Comparison of ENCODE assay signal across 15 cellular contexts in genomic region chr6:116220172-116220571, GRCh38. TPM values are rescaled to one million over a fixed set of nuclear protein-coding genes. Genes with fewer than 3 reads are reported as not detected.
A peak's percentile ranks its signal among the peaks of the same experiment; 100 is the strongest.
DNase-seq lines count a peak whose midpoint lies in the region; ATAC-seq and TF ChIP-seq lines count a peak whose summit lies in the region.
"Had no signal": no experiment of that assay in that cellular context is flagged by ENCODE, and none has a peak within 500 bp of the region (broad histone marks: within the 10 kb centered on the region; RNA-seq: fewer than 3 reads in every experiment).

No MANE protein-coding gene starts in this region.

- no peaks in the 10 kb centered on the region for H3K4me1 ChIP-seq in lower lobe of right lung
- H3K4me1 ChIP-seq: esophagus squamous epithelium had no signal

- DNase-seq in C1 segment of cervical spinal cord (lab: John Stamatoyannopoulos, UW): peak in 9 of 14 donors; percentile 3 to 74 (median 42)
- peak; percentile 76 for DNase-seq in RPMI7951 (ENCODE audit: low read depth)
- DNase-seq in fibroblast of mammary gland (ENCODE audit: low read depth): peak; percentile 9
- DNase-seq in lung microvascular endothelial cell (ENCODE audit: low read depth in 2 of 2): peak; percentile 13 to 20
- DNase-seq in T-helper 2 cell: no peak
- no peak for DNase-seq in lower lobe of right lung
- no peak for DNase-seq in stimulated activated CD4-positive, alpha-beta T cell treated with anti-CD3 and anti-CD28 coated beads, Interleukin-2, amount 100 ng/mL, for 24 hours
- no peak for DNase-seq in stimulated activated naive CD4-positive, alpha-beta T cell (lab: John Stamatoyannopoulos, UW)
- DNase-seq: activated CD4-positive, alpha-beta T cell treated with anti-CD3 and anti-CD28 coated beads for 36 hours; activated naive CD8-positive, alpha-beta T cell treated with anti-CD3 and anti-CD28 coated beads, Interleukin-2, amount 10 ng/mL, durations not matched to agents 7 days and 5 days; activated T-cell treated with anti-CD3 and anti-CD28 coated beads for 4 hours; DMS79 treated with DMSO at 0.1 percent for 48 hours; esophagus squamous epithelium; stimulated activated CD4-positive, alpha-beta T cell treated with anti-CD3 and anti-CD28 coated beads, Interleukin-15, amount 100 ng/mL, for 24 hours; T-helper 17 cell had no signal

- no peak for ATAC-seq in lower lobe of right lung
- ATAC-seq: activated CD4-positive, alpha-beta T cell treated with anti-CD3 and anti-CD28 coated beads for 36 hours; T-helper 17 cell had no signal

- H3K4me3 ChIP-seq in fibroblast of mammary gland (ENCODE audit: control insufficient read depth, low read depth, low read length) (no peak overlapping the region), lower lobe of right lung (no peak overlapping the region)
- H3K4me3 ChIP-seq: esophagus squamous epithelium had no signal

- intact Hi-C loops in lower lobe of right lung (cut with DNase I): no loop called here

- no peaks in the 10 kb centered on the region for H3K9me3 ChIP-seq in lower lobe of right lung
- H3K9me3 ChIP-seq: esophagus squamous epithelium had no signal

- H3K27me3 ChIP-seq in lower lobe of right lung (ENCODE audit: low read depth): no peaks in the 10 kb centered on the region
- H3K27me3 ChIP-seq: esophagus squamous epithelium had no signal

- peaks cover 13% of the 10 kb centered on the region for H3K36me3 ChIP-seq in lower lobe of right lung

- H3K27ac ChIP-seq in lower lobe of right lung: no peak overlapping the region
- H3K27ac ChIP-seq: esophagus squamous epithelium had no signal

- no peak for TF ChIP-seq CTCF in fibroblast of mammary gland (conservative IDR thresholded peaks at IDR 0.05; ENCODE audit: control insufficient read depth, insufficient read depth, low read depth, low read length)
- TF ChIP-seq CTCF in lower lobe of right lung (IDR thresholded peaks at IDR 0.05): no peak

RNA-seq across cellular contexts. Expression of gene TSPYL4, which starts 33.7 kb away (rescaled TPM):
- total RNA-seq in RPMI7951 (2014; rRNA removed; shearing (Covaris generic)): 17.4 and 19.5 TPM in 2 replicates
- total RNA-seq in lung microvascular endothelial cell (5.9 and 6.7 TPM in 2 replicates), lower lobe of right lung (12.8 TPM)

RNA-seq across cellular contexts. Expression of gene TSPYL1, which starts 59.6 kb away (rescaled TPM):
- total RNA-seq in RPMI7951 (2014; rRNA removed; shearing (Covaris generic)): 53.4 and 57.9 TPM in 2 replicates
- total RNA-seq in lung microvascular endothelial cell (51.9 and 61.9 TPM in 2 replicates), lower lobe of right lung (72.7 TPM)

Comparison
In these comparisons a context has a peak if more than half of its experiments do, and no peak if none do; other contexts are left out.
1. DNase-seq: peak in C1 segment of cervical spinal cord (9 of 14), RPMI7951 (single experiment), fibroblast of mammary gland (single experiment) and lung microvascular endothelial cell (2 of 2); none in T-helper 2 cell (0 of 5), lower lobe of right lung (single experiment), stimulated activated CD4-positive, alpha-beta T cell treated with anti-CD3 and anti-CD28 coated beads, Interleukin-2, amount 100 ng/mL, for 24 hours (0 of 2) and stimulated activated naive CD4-positive, alpha-beta T cell (0 of 6).